ENCODE assay signal across 1 cellular context in the genomic region with DNA sequence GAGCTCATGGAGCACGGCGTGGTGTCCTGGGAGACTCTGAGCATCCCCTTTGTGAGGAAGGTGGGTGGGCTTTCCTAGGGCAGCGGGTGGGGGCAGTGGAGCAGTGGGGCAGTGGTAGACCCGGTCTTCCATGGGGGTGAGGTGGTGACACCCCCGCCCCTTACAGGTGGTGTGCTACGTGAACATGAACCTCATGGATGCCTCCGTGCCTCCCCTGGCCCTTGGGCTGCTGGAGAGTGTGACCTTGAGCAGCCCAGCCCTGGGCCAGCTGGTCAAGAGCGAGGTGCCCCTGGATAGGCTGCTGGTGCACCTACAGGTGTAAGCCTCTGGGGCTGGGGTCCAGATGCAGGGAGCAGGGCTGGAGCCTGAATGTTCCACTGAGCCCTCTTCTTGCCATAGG.
TF ChIP-seq lines count a peak whose summit lies in the region.

No MANE protein-coding gene starts in this region.

TF ChIP-seq in H1, 55 proteins besides CTCF, POLR2A, EP300 and RAD21:
- TF ChIP-seq JUND (IDR thresholded peaks at IDR 0.05; ENCODE audit: low read length) (no peak), HDAC6 (IDR thresholded peaks at IDR 0.05; ENCODE audit: low read depth, low read length) (no peak), CHD1 (IDR thresholded peaks at IDR 0.05; ENCODE audit: low read depth, low read length) (no peak), TAF1 (IDR thresholded peaks at IDR 0.05; ENCODE audit: low read depth, low read length) (no peak), SIX5 (IDR thresholded peaks at IDR 0.05; ENCODE audit: low read depth, low read length) (no peak), ASH2L (IDR thresholded peaks at IDR 0.05; ENCODE audit: low read length) (no peak), YY1 (IDR thresholded peaks at IDR 0.05; ENCODE audit: low read depth, low read length) (no peak), SP4 (IDR thresholded peaks at IDR 0.05; ENCODE audit: low read length) (no peak), EZH2 (IDR thresholded peaks at IDR 0.05; ENCODE audit: low read depth, low read length, severe bottlenecking) (no peak), HDAC2 (IDR thresholded peaks at IDR 0.05; ENCODE audit: borderline replicate concordance in 1 of 2, low read depth in 2 of 2, low read length in 2 of 2) (no peak), BRCA1 (IDR thresholded peaks at IDR 0.05; ENCODE audit: low read depth, low read length) (no peak), CHD2 (IDR thresholded peaks at IDR 0.05; ENCODE audit: low read length) (no peak), CREB1 (IDR thresholded peaks at IDR 0.05) (no peak)
